ENCODE assay signal across 8 cellular contexts in the genomic region with DNA sequence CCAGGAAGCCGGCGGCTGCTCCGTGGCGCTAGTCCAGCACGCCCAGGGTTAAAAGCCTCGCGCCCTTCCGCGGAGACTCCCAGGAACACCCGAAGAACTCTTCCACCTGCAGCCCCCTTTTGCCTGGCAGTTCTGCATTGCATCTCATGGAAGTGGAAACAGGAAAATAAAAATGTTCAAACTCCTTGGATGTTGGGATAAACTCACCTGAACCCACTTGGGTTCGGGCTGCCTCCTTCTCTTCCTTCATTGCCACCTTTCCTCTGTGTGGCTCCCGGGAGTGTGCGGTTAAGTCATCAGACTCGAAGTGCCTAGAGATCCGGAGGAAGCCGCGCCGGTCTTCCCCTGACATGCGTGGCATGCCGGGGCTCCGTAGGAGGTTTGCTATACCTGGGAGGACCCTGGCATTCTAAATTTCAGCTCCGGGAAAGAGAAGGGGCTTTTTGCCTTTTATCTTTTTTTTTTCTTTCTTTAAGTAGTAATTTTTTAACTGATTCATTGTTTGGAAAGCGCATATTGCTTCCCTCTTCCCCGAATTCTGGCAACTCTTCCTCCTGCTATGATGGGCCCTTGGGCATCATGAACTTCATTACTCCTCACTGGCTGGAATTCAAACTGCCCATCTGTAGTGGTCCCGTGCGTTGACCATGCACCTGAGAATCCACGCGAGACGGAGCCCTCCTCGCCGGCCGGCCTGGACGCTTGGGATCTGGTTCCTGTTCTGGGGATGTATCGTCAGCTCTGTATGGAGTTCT.
A peak's percentile ranks its signal among the peaks of the same experiment; 100 is the strongest.
DNase-seq lines count a peak whose midpoint lies in the region; ATAC-seq and TF ChIP-seq lines count a peak whose summit lies in the region.

No MANE protein-coding gene starts in this region.

- dilution Hi-C loops in mammary epithelial cell (cut with HindIII; ENCODE audit: low sequenced_read_pairs) = no loop called here

- TF ChIP-seq POLR2A in tibial nerve (IDR thresholded peaks at IDR 0.05) = no peak

- H3K4me1 ChIP-seq in mammary epithelial cell (ENCODE audit: insufficient read depth, low read length) (peaks cover 16% of the 10 kb centered on the region), left lung (peaks cover 4 to 5% of the 10 kb centered on the region in 2 donors), tibial nerve (peaks cover 0 to 34% (median 13%) of the 10 kb centered on the region in 4 donors)

- WGBS in mammary epithelial cell (ENCODE audit: low coverage, missing lambda C conversion rate) = 1% methylated on average over 30 of the region's 34 CpGs
- 1 to 2% methylated on average over 34 of the region's 34 CpGs for WGBS in tibial nerve, 2 donors

- in situ Hi-C loops in mammary epithelial cell (cut with MboI; ENCODE audit: low sequenced_read_pairs in 2 of 2) = no loop called here

- peak overlapping the region; percentile 83 for H2AFZ ChIP-seq in mammary epithelial cell (ENCODE audit: low read depth, low read length)

- H3K9ac ChIP-seq in mammary epithelial cell (ENCODE audit: insufficient read depth, low read length) = no peak overlapping the region

- no peak for TF ChIP-seq EP300 in tibial nerve (IDR thresholded peaks at IDR 0.05)

- H3K9me3 ChIP-seq in mammary epithelial cell (replicated peaks; ENCODE audit: insufficient read depth, low read length) (no peaks in the 10 kb centered on the region), left lung (no peaks in the 10 kb centered on the region), tibial nerve (no peaks in the 10 kb centered on the region)

- ATAC-seq in left lung (peak; percentile 51), GM18858 (IDR thresholded peaks at IDR 0.05; ENCODE audit: unreplicated experiment) (no peak)

- DNase-seq in NCI-H510A treated with DMSO at 0.1 percent for 48 hours (lab: John Stamatoyannopoulos, UW) (peak; percentile 47), NCI-H510A (lab: John Stamatoyannopoulos, UW) (no peak), mammary epithelial cell (peak; percentile 1), left lung (peak; percentile 34 to 68), tibial nerve (ENCODE audit: low spot score in 2 of 2) (no peak), T1000 (lab: John Stamatoyannopoulos, UW) (no peak), NCI-H2196 treated with DMSO at 0.1 percent for 48 hours (lab: John Stamatoyannopoulos, UW; ENCODE audit: unreplicated experiment) (no peak)

- H3K79me2 ChIP-seq in mammary epithelial cell (ENCODE audit: insufficient read depth, low read length) = no peaks in the 10 kb centered on the region

- CTCF ChIA-PET in mammary epithelial cell (lab: Charles Lee; ENCODE audit: low non-redundant PET) = interaction anchor here (0.6 kb wide), 1 partner anchor 392 kb away, joined by 4 read pairs; no protein-coding TSS in a partner anchor

- H3K36me3 ChIP-seq in mammary epithelial cell (ENCODE audit: insufficient read depth, low read length) (no peaks in the 10 kb centered on the region), left lung (no peaks in the 10 kb centered on the region), tibial nerve (no peaks in the 10 kb centered on the region)

- H3K27me3 ChIP-seq in mammary epithelial cell (ENCODE audit: insufficient read depth, low read length) (peaks cover 8% of the 10 kb centered on the region), left lung (peaks cover 12 to 51% of the 10 kb centered on the region in 2 donors), tibial nerve (peaks cover 0 to 29% of the 10 kb centered on the region in 2 donors)

- H3K27ac ChIP-seq in mammary epithelial cell (ENCODE audit: insufficient read depth, low read depth, low read length) (no peak overlapping the region), left lung (peak overlapping the region in 1 of 2 donors; percentile 42), tibial nerve (peak overlapping the region in 3 of 4 donors; percentile 21 to 82 (median 62))

- peak overlapping the region; percentile 96 for H3K4me2 ChIP-seq in mammary epithelial cell (ENCODE audit: insufficient read depth, low read depth, low read length)

- intact Hi-C loops in mammary epithelial cell (cut with micrococcal nuclease) = loop anchor here (1.0 to 2.0 kb wide), 2 partner anchors 235 to 269 kb away; no protein-coding TSS in a partner anchor
- intact Hi-C loops in left lung (cut with DNase I) = no loop called here

- TF ChIP-seq CTCF in mammary epithelial cell (conservative IDR thresholded peaks at IDR 0.05 in 1 of 2, IDR thresholded peaks at IDR 0.05 in 1 of 2; ENCODE audit: extremely low read depth in 1 of 2, insufficient read depth in 1 of 2, low read depth in 1 of 2, low read length in 2 of 2) (no peak), left lung (IDR thresholded peaks at IDR 0.05) (no peak), tibial nerve (IDR thresholded peaks at IDR 0.05) (no peak)

- H3K4me3 ChIP-seq in mammary epithelial cell (replicated peaks in 1 of 3; ENCODE audit: insufficient read depth in 1 of 3, low read depth in 2 of 3, low read length in 3 of 3) (peak overlapping the region; percentile 30 to 61 (median 57)), left lung (peak overlapping the region; percentile 44 to 48), tibial nerve (peak overlapping the region; percentile 41 to 62 (median 50))

- no peaks in the 10 kb centered on the region for H4K20me1 ChIP-seq in mammary epithelial cell (ENCODE audit: insufficient read depth, low read length)

- TSS peak; percentile 84 for BruUV-seq in mammary epithelial cell (replicated peaks; lab: Mats Ljungman, UMichigan)

Comparison
In these comparisons a context has a peak if more than half of its experiments do, and no peak if none do; other contexts are left out.
1. DNase-seq: peak in NCI-H510A treated with DMSO at 0.1 percent for 48 hours (single experiment), mammary epithelial cell (single experiment) and left lung (2 of 2); none in NCI-H510A (single experiment), tibial nerve (0 of 2), T1000 (single experiment) and NCI-H2196 treated with DMSO at 0.1 percent for 48 hours (single experiment).
2. Peak in every context shown above with its lines, with median percentiles within 50 percentile points of each other: H3K4me3 ChIP-seq.